Comparison of ENCODE assay signal across 19 cellular contexts in the genomic region with DNA sequence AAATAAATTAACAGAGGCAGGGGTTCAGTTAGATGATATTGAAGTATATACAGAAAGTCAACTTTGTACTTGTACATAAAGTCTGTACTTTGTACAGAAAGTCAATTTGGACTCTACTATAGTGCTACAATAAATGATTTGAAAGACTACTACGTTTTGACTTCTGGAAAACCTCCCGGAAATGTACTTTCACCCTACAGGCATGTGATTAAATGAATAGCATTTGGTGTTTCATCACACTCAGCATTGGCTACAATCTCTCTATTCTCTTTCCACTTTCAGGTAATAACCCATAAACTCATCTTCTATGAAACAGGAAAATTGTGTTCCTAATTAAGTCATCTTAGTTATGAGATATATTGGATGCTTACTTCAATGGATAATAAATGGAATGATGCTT. TPM values are rescaled to one million over a fixed set of nuclear protein-coding genes. Genes with fewer than 3 reads are reported as not detected.
A peak's percentile ranks its signal among the peaks of the same experiment; 100 is the strongest.
DNase-seq lines count a peak whose midpoint lies in the region; ATAC-seq and TF ChIP-seq lines count a peak whose summit lies in the region.
"Had no signal": no experiment of that assay in that cellular context is flagged by ENCODE, and none has a peak within 500 bp of the region (broad histone marks: within the 10 kb centered on the region; RNA-seq: fewer than 3 reads in every experiment).

No MANE protein-coding gene starts in this region.

- peak; percentile 38 for ATAC-seq in esophagus mucosa
- ATAC-seq in GM18868 (IDR thresholded peaks at IDR 0.05; ENCODE audit: unreplicated experiment): no peak
- no peak for ATAC-seq in GM21381 (IDR thresholded peaks at IDR 0.05; ENCODE audit: unreplicated experiment)
- ATAC-seq: A549; CD8-positive, alpha-beta T cell had no signal

- H3K9me3 ChIP-seq in prostate gland: no peaks in the 10 kb centered on the region
- H3K9me3 ChIP-seq: A549 had no signal

- 46% methylated on average over 2 of the region's 2 CpGs for WGBS in prostate gland

- intact Hi-C loops in prostate gland (cut with DNase I): no loop called here

- no peaks in the 10 kb centered on the region for H3K27me3 ChIP-seq in prostate gland (replicated peaks; ENCODE audit: insufficient read depth)
- H3K27me3 ChIP-seq: BLaER1 had no signal

- TF ChIP-seq CTCF in prostate gland (IDR thresholded peaks at IDR 0.05): no peak

- no peak overlapping the region for H3K27ac ChIP-seq in prostate gland
- H3K27ac ChIP-seq: A549, BLaER1 had no signal

- H3K4me1 ChIP-seq in prostate gland (replicated peaks): no peaks in the 10 kb centered on the region
- H3K4me1 ChIP-seq: A549, BLaER1 had no signal

- TF ChIP-seq POLR2A in prostate gland (IDR thresholded peaks at IDR 0.05): no peak

- DNase-seq in HS-5 (ENCODE audit: low read depth): peak; percentile 33
- peak; percentile 31 for DNase-seq in astrocyte of the hippocampus (ENCODE audit: low read depth, low spot score)
- peak; percentile 8 for DNase-seq in prostate gland (ENCODE audit: low spot score)
- DNase-seq in effector CD4-positive, alpha-beta T cell: no peak
- DNase-seq in NCI-H128 (lab: John Stamatoyannopoulos, UW; ENCODE audit: unreplicated experiment): no peak
- DNase-seq: CD8-positive, alpha-beta T cell; H7; HFFc6; NCI-H1105 treated with DMSO at 0.1 percent for 48 hours; NCI-H187; NCI-H2107; NCI-H510A; NCI-H82; RPMI8226 had no signal

- H3K36me3 ChIP-seq in prostate gland: no peaks in the 10 kb centered on the region
- H3K36me3 ChIP-seq: BLaER1 had no signal

- no peak overlapping the region for H3K4me3 ChIP-seq in prostate gland
- H3K4me3 ChIP-seq: A549, BLaER1 had no signal

RNA-seq across cellular contexts. Expression of a gene that starts 25.6 kb away (rescaled TPM):
- total RNA-seq in esophagus mucosa (not detected), prostate gland (not detected)
- total RNA-seq: CD8-positive, alpha-beta T cell; H7; HFFc6 had no signal

Comparison
In these comparisons a context has a peak if more than half of its experiments do, and no peak if none do; other contexts are left out.
1. DNase-seq: peak in HS-5 (single experiment), astrocyte of the hippocampus (single experiment) and prostate gland (single experiment); none in effector CD4-positive, alpha-beta T cell (single experiment) and NCI-H128 (single experiment).